1 cellular context compared by ENCODE assay signal in the genomic region with DNA sequence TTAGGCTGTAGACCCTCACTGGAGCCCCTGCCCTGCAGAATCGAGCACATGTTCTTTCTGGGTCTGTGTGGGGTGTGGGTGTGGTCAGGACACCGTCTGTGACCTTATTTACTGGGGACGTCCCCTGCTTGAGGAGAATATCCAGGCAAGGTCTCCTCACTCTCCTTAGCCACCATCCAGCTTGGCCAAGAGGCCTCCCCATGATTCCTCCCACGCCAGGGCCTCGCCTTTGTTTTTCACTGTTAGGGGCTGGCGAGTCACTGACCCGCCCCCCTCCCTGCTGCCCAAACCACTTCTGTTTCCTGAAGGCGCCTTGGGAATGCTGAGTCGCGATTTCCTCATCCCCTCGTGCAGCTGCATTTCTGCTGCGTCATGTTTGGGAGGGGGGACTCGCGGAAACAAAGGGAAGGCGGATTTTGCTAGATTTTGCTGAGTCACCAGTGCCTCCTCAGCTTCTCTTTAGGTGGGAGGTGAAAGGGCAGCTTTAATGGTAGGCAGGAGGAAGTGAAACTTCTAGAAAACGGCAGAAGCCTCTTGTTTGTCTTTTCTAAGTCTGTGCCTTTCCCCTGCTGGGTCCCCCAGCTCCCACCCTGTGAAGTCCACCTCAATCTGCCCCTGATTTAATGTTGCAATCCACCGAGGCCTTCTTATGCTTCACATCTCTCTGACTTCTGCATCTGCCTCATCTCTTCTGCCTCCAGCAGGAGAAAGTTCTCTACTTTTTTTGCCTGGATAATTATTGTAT.
TF ChIP-seq lines count a peak whose summit lies in the region.

No MANE protein-coding gene starts in this region.

TF ChIP-seq in HepG2, 621 proteins besides CTCF, POLR2A, EP300 and RAD21 (continued from another document and continues in another):
- TF ChIP-seq SOX13 (IDR thresholded peaks at IDR 0.05) (peak; percentile 93), SOX13 (CRISPR knock-in tag; conservative IDR thresholded peaks at IDR 0.05 in 1 of 2, IDR thresholded peaks at IDR 0.05 in 1 of 2) (peak in 1 of 2 experiments; percentile 93; a peak in 2 of 4 replicates), SOX5 (CRISPR knock-in tag; IDR thresholded peaks at IDR 0.05; ENCODE audit: borderline replicate concordance) (peak; percentile 93), FOXK2 (IDR thresholded peaks at IDR 0.05) (no peak), BORCS8-MEF2B (CRISPR knock-in tag; IDR thresholded peaks at IDR 0.05) (peak; percentile 64; the same call in 1 of the 2 replicates), KAT8 (CRISPR knock-in tag; IDR thresholded peaks at IDR 0.05) (peak; percentile 80), ZNF883 (CRISPR knock-in tag; IDR thresholded peaks at IDR 0.05; ENCODE audit: not compliant biosample characterization) (no peak), ZNF747 (CRISPR knock-in tag; IDR thresholded peaks at IDR 0.05; ENCODE audit: borderline replicate concordance) (peak; percentile 58; the same call in 1 of the 2 replicates), ATF1 (CRISPR knock-in tag; IDR thresholded peaks at IDR 0.05) (no peak), STAT5B (CRISPR knock-in tag; IDR thresholded peaks at IDR 0.05) (no peak), ZNF3 (CRISPR knock-in tag; IDR thresholded peaks at IDR 0.05) (no peak), ZNF768 (CRISPR knock-in tag; IDR thresholded peaks at IDR 0.05) (no peak), SP1 (IDR thresholded peaks at IDR 0.05) (no peak), SP1 (CRISPR knock-in tag; IDR thresholded peaks at IDR 0.05) (peak; percentile 46; the same call in 1 of the 2 replicates), GATAD2A (CRISPR knock-in tag; IDR thresholded peaks at IDR 0.05) (peak; percentile 94), ZNF484 (CRISPR knock-in tag; IDR thresholded peaks at IDR 0.05; ENCODE audit: borderline replicate concordance, low read depth) (no peak), ZNF431 (CRISPR knock-in tag; IDR thresholded peaks at IDR 0.05; ENCODE audit: borderline replicate concordance, low read depth) (peak; percentile 66; the same call in 1 of the 2 replicates), ZNF556 (CRISPR knock-in tag; IDR thresholded peaks at IDR 0.05; ENCODE audit: borderline replicate concordance) (peak; percentile 71; the same call in 1 of the 2 replicates), NFE2L1 (CRISPR knock-in tag; IDR thresholded peaks at IDR 0.05; ENCODE audit: borderline replicate concordance) (peak; percentile 84; the same call in 1 of the 2 replicates), RFX5 (IDR thresholded peaks at IDR 0.05; ENCODE audit: low read depth, low read length) (peak; percentile 35; the same call in 1 of the 2 replicates), NFE2 (CRISPR knock-in tag; IDR thresholded peaks at IDR 0.05) (peak; percentile 82; the same call in 1 of the 2 replicates), SP5 (CRISPR knock-in tag; IDR thresholded peaks at IDR 0.05; ENCODE audit: borderline replicate concordance, low read depth) (peak; percentile 72), NCOR1 (IDR thresholded peaks at IDR 0.05; ENCODE audit: borderline replicate concordance, low read length) (peak; percentile 93; the same call in 1 of the 2 replicates), KAT2B (IDR thresholded peaks at IDR 0.05; ENCODE audit: borderline replicate concordance, low read depth, low read length) (no peak), ZSCAN9 (CRISPR knock-in tag; IDR thresholded peaks at IDR 0.05; ENCODE audit: borderline replicate concordance) (peak; percentile 50; the same call in 1 of the 2 replicates), GABPB1 (CRISPR knock-in tag; IDR thresholded peaks at IDR 0.05) (peak; percentile 63), HMG20A (CRISPR knock-in tag; IDR thresholded peaks at IDR 0.05; ENCODE audit: borderline replicate concordance) (peak; percentile 55; the same call in 1 of the 2 replicates), TMF1 (CRISPR knock-in tag; IDR thresholded peaks at IDR 0.05; ENCODE audit: low read depth) (no peak), NFYC (CRISPR knock-in tag; IDR thresholded peaks at IDR 0.05) (0 out of 2 replicates have a peak, but pooled peaks have one; percentile 28), ZNF292 (CRISPR knock-in tag; IDR thresholded peaks at IDR 0.05; ENCODE audit: borderline replicate concordance, low read depth) (peak; percentile 50; the same call in 1 of the 2 replicates), PHF20 (CRISPR knock-in tag; IDR thresholded peaks at IDR 0.05) (0 out of 2 replicates have a peak, but pooled peaks have one; percentile 16)
- TF ChIP-seq, protein P1, sequence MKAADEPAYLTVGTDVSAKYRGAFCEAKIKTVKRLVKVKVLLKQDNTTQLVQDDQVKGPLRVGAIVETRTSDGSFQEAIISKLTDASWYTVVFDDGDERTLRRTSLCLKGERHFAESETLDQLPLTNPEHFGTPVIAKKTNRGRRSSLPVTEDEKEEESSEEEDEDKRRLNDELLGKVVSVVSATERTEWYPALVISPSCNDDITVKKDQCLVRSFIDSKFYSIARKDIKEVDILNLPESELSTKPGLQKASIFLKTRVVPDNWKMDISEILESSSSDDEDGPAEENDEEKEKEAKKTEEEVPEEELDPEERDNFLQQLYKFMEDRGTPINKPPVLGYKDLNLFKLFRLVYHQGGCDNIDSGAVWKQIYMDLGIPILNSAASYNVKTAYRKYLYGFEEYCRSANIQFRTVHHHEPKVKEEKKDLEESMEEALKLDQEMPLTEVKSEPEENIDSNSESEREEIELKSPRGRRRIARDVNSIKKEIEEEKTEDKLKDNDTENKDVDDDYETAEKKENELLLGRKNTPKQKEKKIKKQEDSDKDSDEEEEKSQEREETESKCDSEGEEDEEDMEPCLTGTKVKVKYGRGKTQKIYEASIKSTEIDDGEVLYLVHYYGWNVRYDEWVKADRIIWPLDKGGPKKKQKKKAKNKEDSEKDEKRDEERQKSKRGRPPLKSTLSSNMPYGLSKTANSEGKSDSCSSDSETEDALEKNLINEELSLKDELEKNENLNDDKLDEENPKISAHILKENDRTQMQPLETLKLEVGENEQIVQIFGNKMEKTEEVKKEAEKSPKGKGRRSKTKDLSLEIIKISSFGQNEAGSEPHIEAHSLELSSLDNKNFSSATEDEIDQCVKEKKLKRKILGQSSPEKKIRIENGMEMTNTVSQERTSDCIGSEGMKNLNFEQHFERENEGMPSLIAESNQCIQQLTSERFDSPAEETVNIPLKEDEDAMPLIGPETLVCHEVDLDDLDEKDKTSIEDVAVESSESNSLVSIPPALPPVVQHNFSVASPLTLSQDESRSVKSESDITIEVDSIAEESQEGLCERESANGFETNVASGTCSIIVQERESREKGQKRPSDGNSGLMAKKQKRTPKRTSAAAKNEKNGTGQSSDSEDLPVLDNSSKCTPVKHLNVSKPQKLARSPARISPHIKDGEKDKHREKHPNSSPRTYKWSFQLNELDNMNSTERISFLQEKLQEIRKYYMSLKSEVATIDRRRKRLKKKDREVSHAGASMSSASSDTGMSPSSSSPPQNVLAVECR (CRISPR knock-in tag; IDR thresholded peaks at IDR 0.05; ENCODE audit: borderline replicate concordance) = peak; percentile 95
- TF ChIP-seq, protein P2, sequence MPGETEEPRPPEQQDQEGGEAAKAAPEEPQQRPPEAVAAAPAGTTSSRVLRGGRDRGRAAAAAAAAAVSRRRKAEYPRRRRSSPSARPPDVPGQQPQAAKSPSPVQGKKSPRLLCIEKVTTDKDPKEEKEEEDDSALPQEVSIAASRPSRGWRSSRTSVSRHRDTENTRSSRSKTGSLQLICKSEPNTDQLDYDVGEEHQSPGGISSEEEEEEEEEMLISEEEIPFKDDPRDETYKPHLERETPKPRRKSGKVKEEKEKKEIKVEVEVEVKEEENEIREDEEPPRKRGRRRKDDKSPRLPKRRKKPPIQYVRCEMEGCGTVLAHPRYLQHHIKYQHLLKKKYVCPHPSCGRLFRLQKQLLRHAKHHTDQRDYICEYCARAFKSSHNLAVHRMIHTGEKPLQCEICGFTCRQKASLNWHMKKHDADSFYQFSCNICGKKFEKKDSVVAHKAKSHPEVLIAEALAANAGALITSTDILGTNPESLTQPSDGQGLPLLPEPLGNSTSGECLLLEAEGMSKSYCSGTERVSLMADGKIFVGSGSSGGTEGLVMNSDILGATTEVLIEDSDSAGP (CRISPR knock-in tag; IDR thresholded peaks at IDR 0.05; ENCODE audit: borderline replicate concordance) = peak; percentile 76; the same call in 1 of the 2 replicates
- TF ChIP-seq, protein P3, sequence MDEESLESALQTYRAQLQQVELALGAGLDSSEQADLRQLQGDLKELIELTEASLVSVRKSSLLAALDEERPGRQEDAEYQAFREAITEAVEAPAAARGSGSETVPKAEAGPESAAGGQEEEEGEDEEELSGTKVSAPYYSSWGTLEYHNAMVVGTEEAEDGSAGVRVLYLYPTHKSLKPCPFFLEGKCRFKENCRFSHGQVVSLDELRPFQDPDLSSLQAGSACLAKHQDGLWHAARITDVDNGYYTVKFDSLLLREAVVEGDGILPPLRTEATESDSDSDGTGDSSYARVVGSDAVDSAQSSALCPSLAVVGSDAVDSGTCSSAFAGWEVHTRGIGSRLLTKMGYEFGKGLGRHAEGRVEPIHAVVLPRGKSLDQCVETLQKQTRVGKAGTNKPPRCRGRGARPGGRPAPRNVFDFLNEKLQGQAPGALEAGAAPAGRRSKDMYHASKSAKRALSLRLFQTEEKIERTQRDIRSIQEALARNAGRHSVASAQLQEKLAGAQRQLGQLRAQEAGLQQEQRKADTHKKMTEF (CRISPR knock-in tag; IDR thresholded peaks at IDR 0.05) = peak; percentile 89; the same call in 1 of the 2 replicates
- TF ChIP-seq, protein P4, sequence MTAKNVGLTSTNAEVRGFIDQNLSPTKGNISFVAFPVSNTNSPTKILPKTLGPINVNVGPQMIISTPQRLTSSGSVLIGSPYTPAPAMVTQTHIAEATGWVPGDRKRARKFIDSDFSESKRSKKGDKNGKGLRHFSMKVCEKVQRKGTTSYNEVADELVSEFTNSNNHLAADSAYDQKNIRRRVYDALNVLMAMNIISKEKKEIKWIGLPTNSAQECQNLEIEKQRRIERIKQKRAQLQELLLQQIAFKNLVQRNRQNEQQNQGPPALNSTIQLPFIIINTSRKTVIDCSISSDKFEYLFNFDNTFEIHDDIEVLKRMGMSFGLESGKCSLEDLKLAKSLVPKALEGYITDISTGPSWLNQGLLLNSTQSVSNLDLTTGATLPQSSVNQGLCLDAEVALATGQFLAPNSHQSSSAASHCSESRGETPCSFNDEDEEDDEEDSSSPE (CRISPR knock-in tag; IDR thresholded peaks at IDR 0.05) = peak; percentile 40; the same call in 1 of the 2 replicates
- TF ChIP-seq, protein P5, sequence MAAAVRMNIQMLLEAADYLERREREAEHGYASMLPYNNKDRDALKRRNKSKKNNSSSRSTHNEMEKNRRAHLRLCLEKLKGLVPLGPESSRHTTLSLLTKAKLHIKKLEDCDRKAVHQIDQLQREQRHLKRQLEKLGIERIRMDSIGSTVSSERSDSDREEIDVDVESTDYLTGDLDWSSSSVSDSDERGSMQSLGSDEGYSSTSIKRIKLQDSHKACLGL (CRISPR knock-in tag; IDR thresholded peaks at IDR 0.05) = peak; percentile 69
- TF ChIP-seq, protein P6, sequence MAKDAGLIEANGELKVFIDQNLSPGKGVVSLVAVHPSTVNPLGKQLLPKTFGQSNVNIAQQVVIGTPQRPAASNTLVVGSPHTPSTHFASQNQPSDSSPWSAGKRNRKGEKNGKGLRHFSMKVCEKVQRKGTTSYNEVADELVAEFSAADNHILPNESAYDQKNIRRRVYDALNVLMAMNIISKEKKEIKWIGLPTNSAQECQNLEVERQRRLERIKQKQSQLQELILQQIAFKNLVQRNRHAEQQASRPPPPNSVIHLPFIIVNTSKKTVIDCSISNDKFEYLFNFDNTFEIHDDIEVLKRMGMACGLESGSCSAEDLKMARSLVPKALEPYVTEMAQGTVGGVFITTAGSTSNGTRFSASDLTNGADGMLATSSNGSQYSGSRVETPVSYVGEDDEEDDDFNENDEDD (CRISPR knock-in tag; IDR thresholded peaks at IDR 0.05; ENCODE audit: borderline replicate concordance) = peak; percentile 61; the same call in 1 of the 2 replicates
- TF ChIP-seq, protein P7, sequence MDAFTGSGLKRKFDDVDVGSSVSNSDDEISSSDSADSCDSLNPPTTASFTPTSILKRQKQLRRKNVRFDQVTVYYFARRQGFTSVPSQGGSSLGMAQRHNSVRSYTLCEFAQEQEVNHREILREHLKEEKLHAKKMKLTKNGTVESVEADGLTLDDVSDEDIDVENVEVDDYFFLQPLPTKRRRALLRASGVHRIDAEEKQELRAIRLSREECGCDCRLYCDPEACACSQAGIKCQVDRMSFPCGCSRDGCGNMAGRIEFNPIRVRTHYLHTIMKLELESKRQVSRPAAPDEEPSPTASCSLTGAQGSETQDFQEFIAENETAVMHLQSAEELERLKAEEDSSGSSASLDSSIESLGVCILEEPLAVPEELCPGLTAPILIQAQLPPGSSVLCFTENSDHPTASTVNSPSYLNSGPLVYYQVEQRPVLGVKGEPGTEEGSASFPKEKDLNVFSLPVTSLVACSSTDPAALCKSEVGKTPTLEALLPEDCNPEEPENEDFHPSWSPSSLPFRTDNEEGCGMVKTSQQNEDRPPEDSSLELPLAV (CRISPR knock-in tag; conservative IDR thresholded peaks at IDR 0.05; ENCODE audit: low read depth) = no peak
- TF ChIP-seq, protein P8, sequence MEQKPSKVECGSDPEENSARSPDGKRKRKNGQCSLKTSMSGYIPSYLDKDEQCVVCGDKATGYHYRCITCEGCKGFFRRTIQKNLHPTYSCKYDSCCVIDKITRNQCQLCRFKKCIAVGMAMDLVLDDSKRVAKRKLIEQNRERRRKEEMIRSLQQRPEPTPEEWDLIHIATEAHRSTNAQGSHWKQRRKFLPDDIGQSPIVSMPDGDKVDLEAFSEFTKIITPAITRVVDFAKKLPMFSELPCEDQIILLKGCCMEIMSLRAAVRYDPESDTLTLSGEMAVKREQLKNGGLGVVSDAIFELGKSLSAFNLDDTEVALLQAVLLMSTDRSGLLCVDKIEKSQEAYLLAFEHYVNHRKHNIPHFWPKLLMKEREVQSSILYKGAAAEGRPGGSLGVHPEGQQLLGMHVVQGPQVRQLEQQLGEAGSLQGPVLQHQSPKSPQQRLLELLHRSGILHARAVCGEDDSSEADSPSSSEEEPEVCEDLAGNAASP (CRISPR knock-in tag; IDR thresholded peaks at IDR 0.05; ENCODE audit: borderline replicate concordance) = no peak; the same call in 1 of the 2 replicates
- TF ChIP-seq, protein P9, sequence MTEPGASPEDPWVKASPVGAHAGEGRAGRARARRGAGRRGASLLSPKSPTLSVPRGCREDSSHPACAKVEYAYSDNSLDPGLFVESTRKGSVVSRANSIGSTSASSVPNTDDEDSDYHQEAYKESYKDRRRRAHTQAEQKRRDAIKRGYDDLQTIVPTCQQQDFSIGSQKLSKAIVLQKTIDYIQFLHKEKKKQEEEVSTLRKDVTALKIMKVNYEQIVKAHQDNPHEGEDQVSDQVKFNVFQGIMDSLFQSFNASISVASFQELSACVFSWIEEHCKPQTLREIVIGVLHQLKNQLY (CRISPR knock-in tag; IDR thresholded peaks at IDR 0.05) = peak; percentile 76
